Comparison of ENCODE assay signal across 16 cellular contexts in the genomic region with DNA sequence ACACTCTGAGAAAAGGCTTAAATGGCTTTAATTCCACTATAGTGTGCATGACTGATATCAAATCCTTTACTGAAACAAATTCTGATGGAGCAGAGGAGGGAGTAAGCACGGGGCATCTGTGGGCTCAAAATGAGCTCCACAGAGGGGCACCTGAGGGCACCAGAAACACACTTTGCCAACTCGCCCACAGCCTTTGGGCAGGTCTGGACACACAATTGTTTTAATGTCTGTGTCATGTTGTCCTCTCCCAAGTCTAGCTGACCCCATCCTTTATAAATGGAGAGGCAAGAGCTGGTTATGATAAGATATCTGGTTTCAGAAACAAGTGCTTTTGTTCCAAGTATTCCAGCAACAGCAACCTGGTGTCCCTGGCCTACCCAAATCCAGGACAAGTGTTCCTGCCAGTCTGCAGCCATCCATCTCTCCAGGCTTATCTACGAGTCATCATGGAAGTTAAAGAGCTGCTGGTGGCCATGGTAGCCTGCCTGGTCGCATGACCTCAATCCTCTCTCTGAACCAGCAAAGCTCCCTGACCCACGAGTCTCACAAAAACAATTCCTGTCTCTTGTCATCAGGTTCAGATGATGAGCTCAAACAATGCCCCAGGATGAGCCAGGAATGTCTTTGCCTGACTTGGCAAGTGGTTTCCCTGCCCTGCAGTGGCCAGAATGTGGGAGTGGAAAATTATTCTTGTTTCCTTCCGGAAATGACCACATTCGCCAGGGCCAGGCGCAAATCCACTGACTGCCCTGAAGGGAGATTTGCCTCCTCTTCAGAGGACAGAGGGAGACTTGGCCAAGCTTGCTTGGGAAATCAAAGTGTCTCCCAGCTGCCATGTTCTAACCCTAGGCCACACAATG.
DNase-seq lines count a peak whose midpoint lies in the region; ATAC-seq and TF ChIP-seq lines count a peak whose summit lies in the region.
"Had no signal": no experiment of that assay in that cellular context is flagged by ENCODE, and none has a peak within 500 bp of the region (broad histone marks: within the 10 kb centered on the region; RNA-seq: fewer than 3 reads in every experiment).

No MANE protein-coding gene starts in this region.

- 0 out of 2 replicates have a peak overlapping the region, but pooled peaks have one; percentile 32 for H2AFZ ChIP-seq in GM23248

- intact Hi-C loops in heart left ventricle (cut with DNase I) = no loop called here

- no peaks in the 10 kb centered on the region for H3K9me2 ChIP-seq in GM23248 (ENCODE audit: insufficient read depth)

- no peak for TF ChIP-seq POLR2A in heart left ventricle (IDR thresholded peaks at IDR 0.05)

- no peaks in the 10 kb centered on the region for H4K20me1 ChIP-seq in GM23248 (ENCODE audit: insufficient read depth)

- H3K36me3 ChIP-seq in GM23248 (ENCODE audit: low read depth) = no peaks in the 10 kb centered on the region
- no peaks in the 10 kb centered on the region for H3K36me3 ChIP-seq in heart left ventricle
- H3K36me3 ChIP-seq in skeletal muscle satellite cell (ENCODE audit: insufficient read depth, low read length) = no peaks in the 10 kb centered on the region
- H3K36me3 ChIP-seq: cardiac muscle cell, esophagus squamous epithelium, ovary had no signal

- H3K36me3 Mint-ChIP-seq in activated naive CD4-positive, alpha-beta T cell treated with anti-CD3 and anti-CD28 coated beads, Interleukin-2, amount 50 U/mL, for 72 hours = no peaks in the 10 kb centered on the region

- H3K9me3 Mint-ChIP-seq in activated naive CD4-positive, alpha-beta T cell treated with anti-CD3 and anti-CD28 coated beads, Interleukin-2, amount 50 U/mL, for 72 hours = no peaks in the 10 kb centered on the region
- H3K9me3 Mint-ChIP-seq: activated T-cell treated with anti-CD3 and anti-CD28 coated beads, Interleukin-2, amount 50 U/mL, for 72 hours had no signal

- H3K4me2 ChIP-seq in GM23248 (ENCODE audit: unreplicated experiment) = peak overlapping the region; percentile 38
- peak overlapping the region; percentile 1 for H3K4me2 ChIP-seq in skeletal muscle satellite cell (ENCODE audit: low read length)

- no peaks in the 10 kb centered on the region for H3K27me3 ChIP-seq in GM23248 (replicated peaks; ENCODE audit: insufficient read depth)
- no peaks in the 10 kb centered on the region for H3K27me3 ChIP-seq in heart left ventricle
- no peaks in the 10 kb centered on the region for H3K27me3 ChIP-seq in skeletal muscle satellite cell (ENCODE audit: control insufficient read depth, insufficient read depth, low read length)
- H3K27me3 ChIP-seq: cardiac muscle cell, ovary had no signal

- TF ChIP-seq CTCF in astrocyte of the spinal cord (IDR thresholded peaks at IDR 0.05; ENCODE audit: low read depth, low read length) (no peak), heart left ventricle (IDR thresholded peaks at IDR 0.05) (no peak)

- no peaks in the 10 kb centered on the region for H3K79me2 ChIP-seq in GM23248 (ENCODE audit: insufficient read depth)

- peaks cover 33% of the 10 kb centered on the region for H3F3A ChIP-seq in GM23248 (ENCODE audit: insufficient read depth)

- H3K4me1 ChIP-seq in GM23248 (ENCODE audit: insufficient read depth) (peaks cover 46% of the 10 kb centered on the region), heart left ventricle (peaks cover 0 to 9% (median 0%) of the 10 kb centered on the region in 12 donors), skeletal muscle satellite cell (ENCODE audit: control insufficient read depth, insufficient read depth, low read length) (peaks cover 20% of the 10 kb centered on the region)

- ATAC-seq in heart left ventricle = peak in 3 of 4 donors; percentile 52 to 58 (median 57)
- no peak for ATAC-seq in HG03469 (IDR thresholded peaks at IDR 0.05; ENCODE audit: unreplicated experiment)
- no peak for ATAC-seq in GM21360 (IDR thresholded peaks at IDR 0.05; ENCODE audit: unreplicated experiment)
- no peak for ATAC-seq in activated naive CD4-positive, alpha-beta T cell treated with anti-CD3 and anti-CD28 coated beads, Interleukin-2, amount 50 U/mL, for 72 hours
- ATAC-seq: activated T-cell treated with anti-CD3 and anti-CD28 coated beads, Interleukin-2, amount 50 U/mL, for 72 hours had no signal

- 21 to 24% methylated on average over 8 of the region's 8 CpGs for WGBS in GM23248 (ENCODE audit: low coverage in 1 of 2, low lambda C conversion rate in 2 of 2, missing lambda C conversion rate in 2 of 2), 2 experiments
- WGBS in heart left ventricle, 4 donors = 46 to 58% (median 52%) methylated on average over 8 of the region's 8 CpGs

- H3K4me3 ChIP-seq in GM23248 (0 out of 2 replicates have a peak overlapping the region, but pooled peaks have one; percentile 10), astrocyte of the spinal cord (ENCODE audit: low read depth, low read length) (no peak overlapping the region), heart left ventricle (no peak overlapping the region), skeletal muscle satellite cell (ENCODE audit: low read length) (no peak overlapping the region)
- H3K4me3 ChIP-seq: cardiac muscle cell, esophagus squamous epithelium, ovary, SK-N-MC had no signal

- DNase-seq in GM23248 (peak; percentile 93), astrocyte of the spinal cord (ENCODE audit: low read depth, low spot score) (peak; percentile 5), heart left ventricle (no peak)
- no peak for DNase-seq in activated naive CD4-positive, alpha-beta T cell treated with anti-CD3 and anti-CD28 coated beads, Interleukin-2, amount 50 U/mL, for 72 hours (ENCODE audit: low spot score in 2 of 2)
- DNase-seq: activated CD4-positive, CD25-positive, alpha-beta regulatory T cell treated with anti-CD3 and anti-CD28 coated beads, Interleukin-2, amount 50 U/mL, for 72 hours; activated T-cell treated with anti-CD3 and anti-CD28 coated beads, Interleukin-2, amount 50 U/mL, for 72 hours; esophagus squamous epithelium; NCI-H1092; NCI-H774; ovary; stimulated activated CD4-positive, alpha-beta T cell treated with anti-CD3 and anti-CD28 coated beads, Interleukin-4, amount 100 ng/mL, for 4 hours had no signal

- H3K27ac Mint-ChIP-seq in activated naive CD4-positive, alpha-beta T cell treated with anti-CD3 and anti-CD28 coated beads, Interleukin-2, amount 50 U/mL, for 72 hours = no peak overlapping the region
- H3K27ac Mint-ChIP-seq: activated T-cell treated with anti-CD3 and anti-CD28 coated beads, Interleukin-2, amount 50 U/mL, for 72 hours had no signal

- H3K27ac ChIP-seq in GM23248 (peak overlapping the region; percentile 82), heart left ventricle (peak overlapping the region in 3 of 12 donors; percentile 6 to 31 (median 17))
- H3K27ac ChIP-seq: cardiac muscle cell, esophagus squamous epithelium, ovary, SK-N-MC had no signal

- in situ Hi-C loops in GM23248 (cut with MboI) (no loop called here), astrocyte of the spinal cord (cut with HindIII; ENCODE audit: low sequenced_read_pairs) (no loop called here)

- H3K9me3 ChIP-seq in GM23248 (ENCODE audit: low read depth) (no peaks in the 10 kb centered on the region), heart left ventricle (no peaks in the 10 kb centered on the region), skeletal muscle satellite cell (replicated peaks; ENCODE audit: low read length) (no peaks in the 10 kb centered on the region)
- H3K9me3 ChIP-seq: esophagus squamous epithelium, ovary had no signal

- H3K9ac ChIP-seq in GM23248 (no peak overlapping the region), skeletal muscle satellite cell (ENCODE audit: low read depth, low read length) (no peak overlapping the region)

Comparison
In these comparisons a context has a peak if more than half of its experiments do, and no peak if none do; other contexts are left out.
1. DNase-seq: peak in GM23248 (single experiment) and astrocyte of the spinal cord (single experiment); none in heart left ventricle (0 of 5) and activated naive CD4-positive, alpha-beta T cell treated with anti-CD3 and anti-CD28 coated beads, Interleukin-2, amount 50 U/mL, for 72 hours (0 of 2).
2. ATAC-seq: peak in heart left ventricle (3 of 4); none in HG03469 (single experiment), GM21360 (single experiment) and activated naive CD4-positive, alpha-beta T cell treated with anti-CD3 and anti-CD28 coated beads, Interleukin-2, amount 50 U/mL, for 72 hours (0 of 2).